ENCODE assay signal across 8 cellular contexts in genomic region chr12:62581288-62582064, GRCh38.
DNase-seq lines count a peak whose midpoint lies in the region; ATAC-seq, FAIRE-seq and TF ChIP-seq lines count a peak whose summit lies in the region.

No MANE protein-coding gene starts in this region.

- TF ChIP-seq EP300 in stomach (IDR thresholded peaks at IDR 0.05), result no peak

- peaks cover 6% of the 10 kb centered on the region for H3K36me3 ChIP-seq in astrocyte (ENCODE audit: insufficient read depth, low read length)
- H3K36me3 ChIP-seq in stomach, result peaks cover 0 to 55% (median 41%) of the 10 kb centered on the region in 4 donors

- H3K9me3 ChIP-seq in astrocyte (ENCODE audit: insufficient read depth, low read depth, low read length), result no peaks in the 10 kb centered on the region
- no peaks in the 10 kb centered on the region for H3K9me3 ChIP-seq in stomach

- FAIRE-seq in astrocyte (lab: Jason Lieb, UNC), result peak; percentile 58

- TF ChIP-seq POLR2A in stomach (IDR thresholded peaks at IDR 0.05), result no peak

- TF ChIP-seq CTCF in HFF-Myc (IDR thresholded peaks at IDR 0.05; ENCODE audit: low read depth, low read length, missing control alignments), result peak; percentile 45
- TF ChIP-seq CTCF in astrocyte (IDR thresholded peaks at IDR 0.05; ENCODE audit: insufficient read depth, low read depth, low read length), result peak; percentile 76
- TF ChIP-seq CTCF in stomach (IDR thresholded peaks at IDR 0.05), result peak in 5 of 7 experiments; percentile 31 to 65 (median 53)

- no peak overlapping the region for H3K9ac ChIP-seq in astrocyte (ENCODE audit: low read length)

- peaks cover 5% of the 10 kb centered on the region for H3K36me3 Mint-ChIP-seq in astrocyte (ENCODE audit: low read depth, unreplicated experiment)
- H3K36me3 Mint-ChIP-seq in activated CD8-positive, alpha-beta memory T cell treated with anti-CD3 and anti-CD28 coated beads, Interleukin-2, amount 10 ng/mL, durations not matched to agents 7 days and 5 days, result peaks cover 8% of the 10 kb centered on the region

- H3K27me3 Mint-ChIP-seq in astrocyte (ENCODE audit: low read depth, unreplicated experiment), result no peaks in the 10 kb centered on the region
- H3K27me3 Mint-ChIP-seq in activated CD8-positive, alpha-beta memory T cell treated with anti-CD3 and anti-CD28 coated beads, Interleukin-2, amount 10 ng/mL, durations not matched to agents 7 days and 5 days, result no peaks in the 10 kb centered on the region

- H3K79me2 ChIP-seq in astrocyte (ENCODE audit: insufficient read depth, low read length), result no peaks in the 10 kb centered on the region

- H3K4me1 ChIP-seq in astrocyte (ENCODE audit: insufficient read depth, low read length) (no peaks in the 10 kb centered on the region), stomach (peaks cover 0 to 5% (median 0%) of the 10 kb centered on the region in 4 donors)

- H3K4me1 Mint-ChIP-seq in astrocyte (ENCODE audit: low read depth, unreplicated experiment), result peaks cover 2% of the 10 kb centered on the region
- no peaks in the 10 kb centered on the region for H3K4me1 Mint-ChIP-seq in activated CD8-positive, alpha-beta memory T cell treated with anti-CD3 and anti-CD28 coated beads, Interleukin-2, amount 10 ng/mL, durations not matched to agents 7 days and 5 days

- CTCF ChIA-PET in activated CD8-positive, alpha-beta memory T cell treated with anti-CD3 and anti-CD28 coated beads, Interleukin-2, amount 10 ng/mL, durations not matched to agents 7 days and 5 days (lab: Charles Lee), result interaction anchor here (0.6 to 6.4 kb wide), 17 partner anchors 9 to 218 kb away, joined by 3 to 58 read pairs (median 4); no protein-coding TSS in a partner anchor

- no peak overlapping the region for H3K4me2 ChIP-seq in astrocyte (ENCODE audit: low read length)

- no peak overlapping the region for H3K27ac Mint-ChIP-seq in astrocyte (ENCODE audit: unreplicated experiment)
- H3K27ac Mint-ChIP-seq in activated CD8-positive, alpha-beta memory T cell treated with anti-CD3 and anti-CD28 coated beads, Interleukin-2, amount 10 ng/mL, durations not matched to agents 7 days and 5 days, result no peak overlapping the region

- intact Hi-C loops in stomach (cut with DNase I; ENCODE audit: low total_unique reads), result loop anchor here (5.0 kb wide), 1 partner anchor 216 kb away; no protein-coding TSS in a partner anchor

- H3K27ac ChIP-seq in astrocyte (ENCODE audit: low read depth, low read length) (no peak overlapping the region), stomach (no peak overlapping the region)

- DNase-seq in G401 (ENCODE audit: low spot score) (peak; percentile 82), HFF-Myc (ENCODE audit: extremely low read depth, low read depth) (peak; percentile 33), NCI-H2227 treated with DMSO at 0.1 percent for 48 hours (lab: John Stamatoyannopoulos, UW) (peak; percentile 31), astrocyte (ENCODE audit: low read depth) (peak; percentile 51), hepatic stellate cell (ENCODE audit: low spot score) (peak; percentile 24), stomach (no peak)
- no peak for DNase-seq in effector CD4-positive, alpha-beta T cell
- DNase-seq in activated CD8-positive, alpha-beta memory T cell treated with anti-CD3 and anti-CD28 coated beads, Interleukin-2, amount 10 ng/mL, durations not matched to agents 7 days and 5 days, result no peak

- H3K27me3 ChIP-seq in astrocyte (ENCODE audit: insufficient read depth, low read length) (no peaks in the 10 kb centered on the region), stomach (no peaks in the 10 kb centered on the region)

- H3K9me3 Mint-ChIP-seq in astrocyte (ENCODE audit: unreplicated experiment), result no peaks in the 10 kb centered on the region
- H3K9me3 Mint-ChIP-seq in activated CD8-positive, alpha-beta memory T cell treated with anti-CD3 and anti-CD28 coated beads, Interleukin-2, amount 10 ng/mL, durations not matched to agents 7 days and 5 days (ENCODE audit: low read depth), result no peaks in the 10 kb centered on the region

- H3K4me3 ChIP-seq in HFF-Myc (replicated peaks; ENCODE audit: low read depth, low read length), result no peak overlapping the region
- no peak overlapping the region for H3K4me3 ChIP-seq in astrocyte (ENCODE audit: insufficient read depth, low read depth, low read length)
- H3K4me3 ChIP-seq in stomach, result no peak overlapping the region

- no peak for ATAC-seq in activated CD8-positive, alpha-beta memory T cell treated with anti-CD3 and anti-CD28 coated beads, Interleukin-2, amount 10 ng/mL, durations not matched to agents 7 days and 5 days

- H2AFZ ChIP-seq in astrocyte (ENCODE audit: low read depth, low read length), result no peak overlapping the region

- 79 to 86% (median 85%) methylated on average over 12 of the region's 12 CpGs for WGBS in stomach, 5 donors

- in situ Hi-C loops in G401 (cut with HindIII; ENCODE audit: low sequenced_read_pairs), result loop anchor here (10.0 kb wide), 1 partner anchor 213 kb away; no protein-coding TSS in a partner anchor

- H4K20me1 ChIP-seq in astrocyte (ENCODE audit: insufficient read depth, low read length), result no peaks in the 10 kb centered on the region

- H3K4me3 Mint-ChIP-seq in astrocyte (ENCODE audit: unreplicated experiment), result no peak overlapping the region
- no peak overlapping the region for H3K4me3 Mint-ChIP-seq in activated CD8-positive, alpha-beta memory T cell treated with anti-CD3 and anti-CD28 coated beads, Interleukin-2, amount 10 ng/mL, durations not matched to agents 7 days and 5 days

Comparison
In these comparisons a context has a peak if more than half of its experiments do, and no peak if none do; other contexts are left out.
1. DNase-seq: peak in G401 (single experiment), HFF-Myc (single experiment), NCI-H2227 treated with DMSO at 0.1 percent for 48 hours (single experiment), astrocyte (single experiment) and hepatic stellate cell (single experiment); none in stomach (single experiment), effector CD4-positive, alpha-beta T cell (single experiment) and activated CD8-positive, alpha-beta memory T cell treated with anti-CD3 and anti-CD28 coated beads, Interleukin-2, amount 10 ng/mL, durations not matched to agents 7 days and 5 days (single experiment).
2. Peak in every context shown above with its lines, with median percentiles within 50 percentile points of each other: CTCF ChIP-seq.